ENCODE assay signal across 13 cellular contexts in genomic region chr20:32522775-32523612, GRCh38.
DNase-seq lines count a peak whose midpoint lies in the region; ATAC-seq, FAIRE-seq and TF ChIP-seq lines count a peak whose summit lies in the region.
"Had no signal": no experiment of that assay in that cellular context is flagged by ENCODE, and none has a peak within 500 bp of the region (broad histone marks: within the 10 kb centered on the region; RNA-seq: fewer than 3 reads in every experiment).

No MANE protein-coding gene starts in this region.

- dilution Hi-C loops in endothelial cell of umbilical vein (cut with MboI; ENCODE audit: extremely low pct_ligation_motif_present, low sequenced_read_pairs) = no loop called here

- H3K4me3 ChIP-seq in endothelial cell of umbilical vein (replicated peaks in 1 of 3; ENCODE audit: insufficient read depth in 1 of 3, low read depth in 1 of 3, low read length in 3 of 3) = no peak overlapping the region
- H3K4me3 ChIP-seq: cardiac muscle cell, uterus had no signal

- no peaks in the 10 kb centered on the region for H3K27me3 ChIP-seq in endothelial cell of umbilical vein (ENCODE audit: control insufficient read depth in 2 of 2, insufficient read depth in 2 of 2, low read length in 2 of 2)
- H3K27me3 ChIP-seq: cardiac muscle cell, uterus had no signal

- intact Hi-C loops in endothelial cell of umbilical vein (cut with micrococcal nuclease) = loop anchor here (5.0 kb wide), 1 partner anchor 254 kb away; no protein-coding TSS in a partner anchor

- TF ChIP-seq POLR2A in endothelial cell of umbilical vein (IDR thresholded peaks at IDR 0.05; ENCODE audit: low read depth, low read length) = no peak

- H3K9me1 ChIP-seq in endothelial cell of umbilical vein (replicated peaks; ENCODE audit: control insufficient read depth, extremely low read depth, insufficient read depth, low read length) = no peaks in the 10 kb centered on the region

- POLR2A ChIA-PET in endothelial cell of umbilical vein (lab: Charles Lee) = no interaction called here

- H4K20me1 ChIP-seq in endothelial cell of umbilical vein (replicated peaks; ENCODE audit: control insufficient read depth, extremely low read depth, insufficient read depth, low read length) = no peaks in the 10 kb centered on the region

- H3K9ac ChIP-seq in endothelial cell of umbilical vein (replicated peaks; ENCODE audit: extremely low read depth, insufficient read depth, low read length) = no peak overlapping the region

- no peaks in the 10 kb centered on the region for H3K36me3 ChIP-seq in endothelial cell of umbilical vein (ENCODE audit: control insufficient read depth in 2 of 2, extremely low read depth in 1 of 2, insufficient read depth in 2 of 2, low read length in 2 of 2)
- H3K36me3 ChIP-seq: cardiac muscle cell, uterus had no signal

- H3K9me3 ChIP-seq in endothelial cell of umbilical vein (replicated peaks; ENCODE audit: control insufficient read depth, insufficient read depth, low read length) = no peaks in the 10 kb centered on the region
- H3K9me3 ChIP-seq: uterus had no signal

- H2AFZ ChIP-seq in endothelial cell of umbilical vein (ENCODE audit: low read depth, low read length) = no peak overlapping the region

- peak; percentile 61 for DNase-seq in A172 (ENCODE audit: low spot score)
- DNase-seq in DMS153 (lab: John Stamatoyannopoulos, UW) = peak; percentile 72
- peak; percentile 87 to 92 for DNase-seq in NCI-H526 (lab: John Stamatoyannopoulos, UW)
- no peak for DNase-seq in endothelial cell of umbilical vein (ENCODE audit: low read depth, low spot score)
- no peak for DNase-seq in LoVo (ENCODE audit: low spot score)
- no peak for DNase-seq in dedifferentiated amniotic fluid mesenchymal stem cell (ENCODE audit: extremely low spot score)
- no peak for DNase-seq in superior temporal gyrus (ENCODE audit: extremely low spot score)
- DNase-seq: NCI-H774; nephron progenitor cell; stimulated activated CD4-positive, alpha-beta T cell treated with anti-CD3 and anti-CD28 coated beads, Interleukin-2, amount 100 ng/mL, for 48 hours; uterus had no signal

- ATAC-seq in GM18511 (IDR thresholded peaks at IDR 0.05; ENCODE audit: unreplicated experiment) = no peak

- BruUV-seq in endothelial cell of umbilical vein (replicated peaks; lab: Mats Ljungman, UMichigan) = no TSS peak

- H3K27ac ChIP-seq in endothelial cell of umbilical vein (ENCODE audit: insufficient read depth, low read depth, low read length) = no peak overlapping the region
- H3K27ac ChIP-seq: cardiac muscle cell, uterus had no signal

- H3K79me2 ChIP-seq in endothelial cell of umbilical vein (ENCODE audit: control insufficient read depth, insufficient read depth, low read length) = no peaks in the 10 kb centered on the region

- H3K4me2 ChIP-seq in endothelial cell of umbilical vein (ENCODE audit: insufficient read depth, low read length) = no peak overlapping the region

- no peak for TF ChIP-seq CTCF in endothelial cell of umbilical vein (IDR thresholded peaks at IDR 0.05; ENCODE audit: extremely low read depth in 1 of 2, insufficient read depth in 1 of 2, low read depth in 1 of 2, low read length in 2 of 2)

- peaks cover 5% of the 10 kb centered on the region for H3K4me1 ChIP-seq in endothelial cell of umbilical vein (ENCODE audit: control insufficient read depth, extremely low read depth, insufficient read depth, low read length)
- H3K4me1 ChIP-seq: uterus had no signal

- FAIRE-seq in endothelial cell of umbilical vein (lab: Jason Lieb, UNC) = peak; percentile 63

- CTCF ChIA-PET in endothelial cell of umbilical vein (lab: Charles Lee) = interaction anchor here (0.6 to 8.5 kb wide), 29 partner anchors 10 to 255 kb away, joined by 3 to 246 read pairs (median 4); no protein-coding TSS in a partner anchor

TF ChIP-seq in endothelial cell of umbilical vein, 7 proteins besides CTCF, POLR2A, EP300 and RAD21:
- TF ChIP-seq EZH2 (IDR thresholded peaks at IDR 0.05; ENCODE audit: borderline replicate concordance, low read depth, low read length, severe bottlenecking) (no peak), POLR2AphosphoS5 (IDR thresholded peaks at IDR 0.05; ENCODE audit: insufficient read depth, low read depth, low read length) (no peak), MAX (IDR thresholded peaks at IDR 0.05; ENCODE audit: insufficient read depth, insufficient read length) (no peak), MYC (IDR thresholded peaks at IDR 0.05; ENCODE audit: low read depth, low read length) (no peak), GATA2 (IDR thresholded peaks at IDR 0.05; ENCODE audit: insufficient read depth, insufficient read length, low read depth, low read length) (no peak), JUN (IDR thresholded peaks at IDR 0.05; ENCODE audit: borderline replicate concordance, insufficient read depth, insufficient read length, low read depth) (no peak), FOS (IDR thresholded peaks at IDR 0.05; ENCODE audit: borderline replicate concordance, insufficient read depth, low read length) (no peak)

Comparison
In these comparisons a context has a peak if more than half of its experiments do, and no peak if none do; other contexts are left out.
1. DNase-seq: peak in A172 (single experiment), DMS153 (single experiment) and NCI-H526 (2 of 2); none in endothelial cell of umbilical vein (single experiment), LoVo (single experiment), dedifferentiated amniotic fluid mesenchymal stem cell (single experiment) and superior temporal gyrus (single experiment).